ENCODE assay signal across 13 cellular contexts in the genomic region with DNA sequence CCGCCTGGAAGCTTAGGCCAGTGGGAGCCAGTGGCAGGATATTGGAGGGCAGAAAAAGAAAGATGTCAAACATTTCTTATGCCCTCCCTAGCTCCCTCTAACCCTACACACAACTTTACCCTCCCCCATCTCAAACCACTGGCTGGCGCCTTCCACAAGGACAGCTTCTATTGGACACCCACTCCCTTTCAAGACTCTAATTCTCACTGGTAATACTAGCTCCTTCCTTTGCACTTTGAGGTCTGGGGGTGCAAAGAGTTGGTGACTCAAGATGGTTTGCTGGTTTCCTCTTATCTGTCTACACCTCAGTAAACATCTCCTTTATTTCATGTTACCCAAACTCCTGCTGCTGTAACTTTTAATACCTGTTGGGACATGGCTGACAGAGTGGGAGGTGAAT. TPM values are rescaled to one million over a fixed set of nuclear protein-coding genes. Genes with fewer than 3 reads are reported as not detected.
DNase-seq lines count a peak whose midpoint lies in the region; ATAC-seq and TF ChIP-seq lines count a peak whose summit lies in the region.
"Had no signal": no experiment of that assay in that cellular context is flagged by ENCODE, and none has a peak within 500 bp of the region (broad histone marks: within the 10 kb centered on the region; RNA-seq: fewer than 3 reads in every experiment).

No MANE protein-coding gene starts in this region.

- peaks cover 52% of the 10 kb centered on the region for H3K4me1 Mint-ChIP-seq in activated CD8-positive, alpha-beta memory T cell treated with anti-CD3 and anti-CD28 coated beads, Interleukin-2, amount 10 ng/mL, durations not matched to agents 7 days and 5 days
- H3K4me1 Mint-ChIP-seq in T-helper 17 cell = peaks cover 21% of the 10 kb centered on the region
- H3K4me1 Mint-ChIP-seq in activated naive CD8-positive, alpha-beta T cell treated with anti-CD3 and anti-CD28 coated beads for 36 hours = peaks cover 42% of the 10 kb centered on the region

- peak; percentile 67 for ATAC-seq in activated CD8-positive, alpha-beta memory T cell treated with anti-CD3 and anti-CD28 coated beads, Interleukin-2, amount 10 ng/mL, durations not matched to agents 7 days and 5 days
- ATAC-seq in T-helper 17 cell (peak; percentile 76), upper lobe of right lung (no peak)

- H3K4me3 Mint-ChIP-seq in activated CD8-positive, alpha-beta memory T cell treated with anti-CD3 and anti-CD28 coated beads, Interleukin-2, amount 10 ng/mL, durations not matched to agents 7 days and 5 days = peak overlapping the region; percentile 46
- no peak overlapping the region for H3K4me3 Mint-ChIP-seq in T-helper 17 cell
- peak overlapping the region; percentile 32 for H3K4me3 Mint-ChIP-seq in activated naive CD8-positive, alpha-beta T cell treated with anti-CD3 and anti-CD28 coated beads for 36 hours

- H3K27ac ChIP-seq in upper lobe of right lung = no peak overlapping the region
- H3K27ac ChIP-seq: uterus had no signal

- intact Hi-C loops in upper lobe of right lung (cut with DNase I) = no loop called here

- no peaks in the 10 kb centered on the region for H3K27me3 Mint-ChIP-seq in activated CD8-positive, alpha-beta memory T cell treated with anti-CD3 and anti-CD28 coated beads, Interleukin-2, amount 10 ng/mL, durations not matched to agents 7 days and 5 days
- no peaks in the 10 kb centered on the region for H3K27me3 Mint-ChIP-seq in T-helper 17 cell
- no peaks in the 10 kb centered on the region for H3K27me3 Mint-ChIP-seq in activated naive CD8-positive, alpha-beta T cell treated with anti-CD3 and anti-CD28 coated beads for 36 hours

- H3K4me1 ChIP-seq in upper lobe of right lung = peaks cover 23% of the 10 kb centered on the region
- H3K4me1 ChIP-seq: Caco-2, uterus had no signal

- peaks cover 12% of the 10 kb centered on the region for H3K36me3 Mint-ChIP-seq in activated CD8-positive, alpha-beta memory T cell treated with anti-CD3 and anti-CD28 coated beads, Interleukin-2, amount 10 ng/mL, durations not matched to agents 7 days and 5 days
- H3K36me3 Mint-ChIP-seq in T-helper 17 cell (ENCODE audit: low read depth) = no peaks in the 10 kb centered on the region
- H3K36me3 Mint-ChIP-seq in activated naive CD8-positive, alpha-beta T cell treated with anti-CD3 and anti-CD28 coated beads for 36 hours = no peaks in the 10 kb centered on the region

- no peaks in the 10 kb centered on the region for H3K9me3 Mint-ChIP-seq in activated CD8-positive, alpha-beta memory T cell treated with anti-CD3 and anti-CD28 coated beads, Interleukin-2, amount 10 ng/mL, durations not matched to agents 7 days and 5 days (ENCODE audit: low read depth)
- H3K9me3 Mint-ChIP-seq in activated naive CD8-positive, alpha-beta T cell treated with anti-CD3 and anti-CD28 coated beads for 36 hours = no peaks in the 10 kb centered on the region

- H3K9me3 ChIP-seq in T-helper 17 cell (ENCODE audit: control insufficient read depth, low read length, poor library complexity, severe bottlenecking) = no peaks in the 10 kb centered on the region
- no peaks in the 10 kb centered on the region for H3K9me3 ChIP-seq in upper lobe of right lung
- H3K9me3 ChIP-seq: Caco-2, uterus had no signal

- H3K36me3 ChIP-seq in upper lobe of right lung = no peaks in the 10 kb centered on the region
- H3K36me3 ChIP-seq: uterus had no signal

- no peaks in the 10 kb centered on the region for H3K27me3 ChIP-seq in upper lobe of right lung
- H3K27me3 ChIP-seq: uterus had no signal

- H3K27ac Mint-ChIP-seq in activated CD8-positive, alpha-beta memory T cell treated with anti-CD3 and anti-CD28 coated beads, Interleukin-2, amount 10 ng/mL, durations not matched to agents 7 days and 5 days = peak overlapping the region; percentile 77
- peak overlapping the region; percentile 2 for H3K27ac Mint-ChIP-seq in T-helper 17 cell
- H3K27ac Mint-ChIP-seq in activated naive CD8-positive, alpha-beta T cell treated with anti-CD3 and anti-CD28 coated beads for 36 hours = peak overlapping the region; percentile 76

- no peak for TF ChIP-seq CTCF in upper lobe of right lung (IDR thresholded peaks at IDR 0.05)

- H3K4me3 ChIP-seq in upper lobe of right lung = no peak overlapping the region
- H3K4me3 ChIP-seq: uterus had no signal

- CTCF ChIA-PET in activated CD8-positive, alpha-beta memory T cell treated with anti-CD3 and anti-CD28 coated beads, Interleukin-2, amount 10 ng/mL, durations not matched to agents 7 days and 5 days (lab: Charles Lee) = interaction anchor here (0.9 to 4.6 kb wide), 13 partner anchors 9 to 212 kb away, joined by 3 to 14 read pairs (median 5); a partner anchor contains a TSS

- DNase-seq in activated CD8-positive, alpha-beta memory T cell treated with anti-CD3 and anti-CD28 coated beads, Interleukin-2, amount 10 ng/mL, durations not matched to agents 7 days and 5 days = peak; percentile 85
- no peak for DNase-seq in activated CD8-positive, alpha-beta memory T cell treated with anti-CD3 and anti-CD28 coated beads, Interleukin-2, amount 50 U/mL, for 48 hours
- DNase-seq in T-helper 17 cell = no peak
- peak; percentile 22 for DNase-seq in activated naive CD8-positive, alpha-beta T cell treated with anti-CD3 and anti-CD28 coated beads for 36 hours
- DNase-seq in stimulated activated CD8-positive, alpha-beta memory T cell treated with anti-CD3 and anti-CD28 coated beads, Interleukin-4, amount 100 ng/mL, for 24 hours (ENCODE audit: low read depth) = peak; percentile 9
- DNase-seq in upper lobe of right lung = no peak
- DNase-seq in NCI-H748 treated with DMSO at 0.1 percent for 48 hours (lab: John Stamatoyannopoulos, UW) = no peak
- no peak for DNase-seq in hippocampal formation (lab: John Stamatoyannopoulos, UW)
- DNase-seq: Caco-2, GF-D8, kidney glomerular epithelial cell, NCI-H2029 treated with DMSO at 0.1 percent for 48 hours, uterus had no signal

RNA-seq across cellular contexts. Expression of a gene that starts 11.6 kb away (rescaled TPM):
- 10 to 100 TPM; 37.0 to 66.8 TPM for total RNA-seq in activated CD8-positive, alpha-beta memory T cell treated with anti-CD3 and anti-CD28 coated beads, Interleukin-2, amount 10 ng/mL, durations not matched to agents 7 days and 5 days
- total RNA-seq in T-helper 17 cell (1 to 10 TPM; 4.0 to 4.3 TPM), upper lobe of right lung (94.8 TPM)
- total RNA-seq in activated naive CD8-positive, alpha-beta T cell treated with anti-CD3 and anti-CD28 coated beads for 36 hours = 1 to 10 TPM; 6.9 to 9.9 TPM

RNA-seq across cellular contexts. Expression of a gene that starts 11.6 kb away (rescaled TPM):
- total RNA-seq in activated CD8-positive, alpha-beta memory T cell treated with anti-CD3 and anti-CD28 coated beads, Interleukin-2, amount 10 ng/mL, durations not matched to agents 7 days and 5 days = 10 to 100 TPM; 41.8 to 63.4 TPM
- total RNA-seq in T-helper 17 cell = 1 to 10 TPM; 6.0 to 8.1 TPM
- 10 to 100 TPM; 24.8 TPM for total RNA-seq in activated naive CD8-positive, alpha-beta T cell treated with anti-CD3 and anti-CD28 coated beads for 36 hours
- 41.3 TPM for total RNA-seq in upper lobe of right lung

Comparison
In these comparisons a context has a peak if more than half of its experiments do, and no peak if none do; other contexts are left out.
1. DNase-seq: peak in activated CD8-positive, alpha-beta memory T cell treated with anti-CD3 and anti-CD28 coated beads, Interleukin-2, amount 10 ng/mL, durations not matched to agents 7 days and 5 days (single experiment), activated naive CD8-positive, alpha-beta T cell treated with anti-CD3 and anti-CD28 coated beads for 36 hours (single experiment) and stimulated activated CD8-positive, alpha-beta memory T cell treated with anti-CD3 and anti-CD28 coated beads, Interleukin-4, amount 100 ng/mL, for 24 hours (single experiment); none in activated CD8-positive, alpha-beta memory T cell treated with anti-CD3 and anti-CD28 coated beads, Interleukin-2, amount 50 U/mL, for 48 hours (single experiment), T-helper 17 cell (0 of 3), upper lobe of right lung (single experiment), NCI-H748 treated with DMSO at 0.1 percent for 48 hours (single experiment) and hippocampal formation (0 of 2).
2. H3K27ac Mint-ChIP-seq: peak in every context shown above with its lines; median percentile 77 in activated CD8-positive, alpha-beta memory T cell treated with anti-CD3 and anti-CD28 coated beads, Interleukin-2, amount 10 ng/mL, durations not matched to agents 7 days and 5 days; 76 in activated naive CD8-positive, alpha-beta T cell treated with anti-CD3 and anti-CD28 coated beads for 36 hours; 2 in T-helper 17 cell.